ENCODE assay signal across 1 cellular context in the genomic region with DNA sequence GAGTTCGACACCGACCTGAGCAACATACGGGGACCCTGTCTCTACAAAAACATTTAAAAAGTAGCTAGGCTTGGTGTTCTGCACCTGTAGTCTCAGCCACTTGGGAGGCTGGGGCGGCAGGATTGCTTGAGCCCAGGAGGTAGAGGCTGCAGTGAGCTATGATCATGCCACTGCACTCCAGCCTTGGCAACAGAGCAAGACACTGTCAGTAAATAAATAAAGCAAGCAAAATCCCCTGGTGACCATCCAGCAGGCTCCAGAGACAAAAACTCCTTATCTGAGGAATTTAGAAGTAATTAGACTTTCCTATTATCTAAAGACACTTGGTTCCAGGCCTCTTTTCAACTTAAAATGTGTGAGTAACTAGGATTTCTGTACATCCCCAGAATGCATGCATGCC.
TF ChIP-seq lines count a peak whose summit lies in the region.

No MANE protein-coding gene starts in this region.

TF ChIP-seq in HEK293, 187 proteins besides CTCF, POLR2A, EP300 and RAD21 (continued from another document):
- TF ChIP-seq, protein P1, sequence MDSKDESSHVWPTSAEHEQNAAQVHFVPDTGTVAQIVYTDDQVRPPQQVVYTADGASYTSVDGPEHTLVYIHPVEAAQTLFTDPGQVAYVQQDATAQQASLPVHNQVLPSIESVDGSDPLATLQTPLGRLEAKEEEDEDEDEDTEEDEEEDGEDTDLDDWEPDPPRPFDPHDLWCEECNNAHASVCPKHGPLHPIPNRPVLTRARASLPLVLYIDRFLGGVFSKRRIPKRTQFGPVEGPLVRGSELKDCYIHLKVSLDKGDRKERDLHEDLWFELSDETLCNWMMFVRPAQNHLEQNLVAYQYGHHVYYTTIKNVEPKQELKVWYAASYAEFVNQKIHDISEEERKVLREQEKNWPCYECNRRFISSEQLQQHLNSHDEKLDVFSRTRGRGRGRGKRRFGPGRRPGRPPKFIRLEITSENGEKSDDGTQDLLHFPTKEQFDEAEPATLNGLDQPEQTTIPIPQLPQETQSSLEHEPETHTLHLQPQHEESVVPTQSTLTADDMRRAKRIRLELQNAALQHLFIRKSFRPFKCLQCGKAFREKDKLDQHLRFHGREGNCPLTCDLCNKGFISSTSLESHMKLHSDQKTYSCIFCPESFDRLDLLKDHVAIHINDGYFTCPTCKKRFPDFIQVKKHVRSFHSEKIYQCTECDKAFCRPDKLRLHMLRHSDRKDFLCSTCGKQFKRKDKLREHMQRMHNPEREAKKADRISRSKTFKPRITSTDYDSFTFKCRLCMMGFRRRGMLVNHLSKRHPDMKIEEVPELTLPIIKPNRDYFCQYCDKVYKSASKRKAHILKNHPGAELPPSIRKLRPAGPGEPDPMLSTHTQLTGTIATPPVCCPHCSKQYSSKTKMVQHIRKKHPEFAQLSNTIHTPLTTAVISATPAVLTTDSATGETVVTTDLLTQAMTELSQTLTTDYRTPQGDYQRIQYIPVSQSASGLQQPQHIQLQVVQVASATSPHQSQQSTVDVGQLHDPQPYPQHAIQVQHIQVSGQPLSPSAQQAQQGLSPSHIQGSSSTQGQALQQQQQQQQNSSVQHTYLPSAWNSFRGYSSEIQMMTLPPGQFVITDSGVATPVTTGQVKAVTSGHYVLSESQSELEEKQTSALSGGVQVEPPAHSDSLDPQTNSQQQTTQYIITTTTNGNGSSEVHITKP (tag by site-specific recombination; IDR thresholded peaks at IDR 0.05), result peak; percentile 62
- TF ChIP-seq ZNF596 (tag by site-specific recombination; IDR thresholded peaks at IDR 0.05) (no peak), ZNF654 (tag by site-specific recombination; IDR thresholded peaks at IDR 0.05; ENCODE audit: low read depth) (no peak), BCL11A (tag by site-specific recombination; IDR thresholded peaks at IDR 0.05; ENCODE audit: low read depth) (no peak), ZNF324 (tag by site-specific recombination; IDR thresholded peaks at IDR 0.05) (no peak), GLIS1 (tag by site-specific recombination; IDR thresholded peaks at IDR 0.05) (peak; percentile 56)
- TF ChIP-seq, protein P2, sequence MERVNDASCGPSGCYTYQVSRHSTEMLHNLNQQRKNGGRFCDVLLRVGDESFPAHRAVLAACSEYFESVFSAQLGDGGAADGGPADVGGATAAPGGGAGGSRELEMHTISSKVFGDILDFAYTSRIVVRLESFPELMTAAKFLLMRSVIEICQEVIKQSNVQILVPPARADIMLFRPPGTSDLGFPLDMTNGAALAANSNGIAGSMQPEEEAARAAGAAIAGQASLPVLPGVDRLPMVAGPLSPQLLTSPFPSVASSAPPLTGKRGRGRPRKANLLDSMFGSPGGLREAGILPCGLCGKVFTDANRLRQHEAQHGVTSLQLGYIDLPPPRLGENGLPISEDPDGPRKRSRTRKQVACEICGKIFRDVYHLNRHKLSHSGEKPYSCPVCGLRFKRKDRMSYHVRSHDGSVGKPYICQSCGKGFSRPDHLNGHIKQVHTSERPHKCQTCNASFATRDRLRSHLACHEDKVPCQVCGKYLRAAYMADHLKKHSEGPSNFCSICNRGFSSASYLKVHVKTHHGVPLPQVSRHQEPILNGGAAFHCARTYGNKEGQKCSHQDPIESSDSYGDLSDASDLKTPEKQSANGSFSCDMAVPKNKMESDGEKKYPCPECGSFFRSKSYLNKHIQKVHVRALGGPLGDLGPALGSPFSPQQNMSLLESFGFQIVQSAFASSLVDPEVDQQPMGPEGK (tag by site-specific recombination; IDR thresholded peaks at IDR 0.05), result no peak
- TF ChIP-seq, protein P3, sequence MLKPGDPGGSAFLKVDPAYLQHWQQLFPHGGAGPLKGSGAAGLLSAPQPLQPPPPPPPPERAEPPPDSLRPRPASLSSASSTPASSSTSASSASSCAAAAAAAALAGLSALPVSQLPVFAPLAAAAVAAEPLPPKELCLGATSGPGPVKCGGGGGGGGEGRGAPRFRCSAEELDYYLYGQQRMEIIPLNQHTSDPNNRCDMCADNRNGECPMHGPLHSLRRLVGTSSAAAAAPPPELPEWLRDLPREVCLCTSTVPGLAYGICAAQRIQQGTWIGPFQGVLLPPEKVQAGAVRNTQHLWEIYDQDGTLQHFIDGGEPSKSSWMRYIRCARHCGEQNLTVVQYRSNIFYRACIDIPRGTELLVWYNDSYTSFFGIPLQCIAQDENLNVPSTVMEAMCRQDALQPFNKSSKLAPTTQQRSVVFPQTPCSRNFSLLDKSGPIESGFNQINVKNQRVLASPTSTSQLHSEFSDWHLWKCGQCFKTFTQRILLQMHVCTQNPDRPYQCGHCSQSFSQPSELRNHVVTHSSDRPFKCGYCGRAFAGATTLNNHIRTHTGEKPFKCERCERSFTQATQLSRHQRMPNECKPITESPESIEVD (tag by site-specific recombination; IDR thresholded peaks at IDR 0.05), result peak; percentile 41; the same call in 1 of the 2 replicates
